In the genomic region with DNA sequence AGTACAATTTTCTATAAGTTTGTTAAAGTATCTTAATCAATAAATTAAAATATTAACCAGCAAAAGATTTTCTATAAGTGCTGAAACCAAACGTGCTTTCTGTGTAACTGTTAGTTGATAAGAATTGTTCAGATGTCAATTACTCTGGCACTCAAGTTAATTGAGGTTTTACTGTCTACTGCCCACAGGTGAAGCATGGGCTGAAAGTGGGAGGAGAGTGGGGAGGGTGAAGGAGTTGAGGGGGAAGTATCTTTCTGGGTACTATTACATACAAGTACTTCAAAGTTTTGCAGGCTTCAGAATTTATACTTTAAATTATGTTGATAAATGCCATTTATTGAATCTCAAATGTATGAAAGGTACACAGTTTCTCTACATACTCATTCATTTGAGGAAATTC, we compare ENCODE assay signal across 1 cellular context.
TF ChIP-seq lines count a peak whose summit lies in the region.

No MANE protein-coding gene starts in this region.

TF ChIP-seq in HCT116, 20 proteins besides CTCF, POLR2A, EP300 and RAD21:
- TF ChIP-seq POLR2AphosphoS5 (IDR thresholded peaks at IDR 0.05; ENCODE audit: low read depth, low read length): no peak
TF ChIP-seq in HCT116: peak in this region for 0.
